In the genomic region with DNA sequence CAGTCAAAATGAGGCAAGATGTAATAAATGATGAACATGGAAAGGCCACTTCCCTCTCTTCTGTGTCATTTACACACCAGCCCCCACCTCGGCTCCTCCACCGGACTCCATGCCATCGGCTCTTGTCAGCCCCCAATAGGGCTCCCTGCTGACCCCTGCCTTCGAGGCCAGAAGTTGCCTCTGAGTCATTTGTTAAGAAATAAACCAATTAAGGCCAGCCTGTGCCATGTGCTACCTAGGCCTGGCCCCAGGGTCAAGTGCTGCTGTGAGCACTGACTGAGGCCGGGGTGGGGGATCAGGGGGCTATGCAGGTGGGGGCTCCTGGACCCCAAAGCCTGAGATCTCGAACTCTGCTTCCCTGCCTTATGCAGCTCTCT, we compare ENCODE assay signal across 18 cellular contexts. TPM values are rescaled to one million over a fixed set of nuclear protein-coding genes. Genes with fewer than 3 reads are reported as not detected.
DNase-seq lines count a peak whose midpoint lies in the region; ATAC-seq, FAIRE-seq and TF ChIP-seq lines count a peak whose summit lies in the region.
"Had no signal": no experiment of that assay in that cellular context is flagged by ENCODE, and none has a peak within 500 bp of the region (broad histone marks: within the 10 kb centered on the region; RNA-seq: fewer than 3 reads in every experiment).

No MANE protein-coding gene starts in this region.

- H3K36me3 Mint-ChIP-seq in T-helper 17 cell (ENCODE audit: low read depth), result no peaks in the 10 kb centered on the region
- H3K36me3 Mint-ChIP-seq: activated CD4-positive, alpha-beta memory T cell treated with anti-CD3 and anti-CD28 coated beads for 36 hours; T-cell had no signal

- H3K9ac ChIP-seq in HepG2 (ENCODE audit: insufficient read depth, low read depth, low read length), result peak overlapping the region; percentile 79
- H3K9ac ChIP-seq: KMS-11 had no signal

- FAIRE-seq in HepG2 (lab: Jason Lieb, UNC), result no peak

- no peak for TF ChIP-seq EP300 in HepG2 (IDR thresholded peaks at IDR 0.05; ENCODE audit: low read depth in 2 of 2, low read length in 2 of 2)
- no peak for TF ChIP-seq EP300 in HepG2 (CRISPR knock-in tag; IDR thresholded peaks at IDR 0.05; ENCODE audit: borderline replicate concordance)

- H3K79me2 ChIP-seq in HepG2 (ENCODE audit: insufficient read depth, low read length), result no peaks in the 10 kb centered on the region

- 2% methylated on average over 5 of the region's 6 CpGs for WGBS in HepG2 (ENCODE audit: low lambda C conversion rate)
- WGBS in right lobe of liver (ENCODE audit: insufficient coverage, low coverage, low lambda C conversion rate, missing lambda C conversion rate), result 30% methylated on average over 4 of the region's 6 CpGs

- H3K4me3 Mint-ChIP-seq in T-helper 17 cell, result no peak overlapping the region
- H3K4me3 Mint-ChIP-seq: activated CD4-positive, alpha-beta memory T cell treated with anti-CD3 and anti-CD28 coated beads for 36 hours; T-cell had no signal

- H4K20me1 ChIP-seq in HepG2 (ENCODE audit: insufficient read depth, low read length), result no peaks in the 10 kb centered on the region

- intact Hi-C loops in HepG2 (cut with micrococcal nuclease; ENCODE audit: unreplicated experiment) (loop anchor here (2.0 kb wide), 2 partner anchors 21 to 53 kb away; partner anchors contain the start of gene TESC), right lobe of liver (cut with DNase I) (loop anchor here in 1 of 2 donors (10.0 kb wide), 1 partner anchor 69 kb away; no protein-coding TSS in a partner anchor), upper lobe of right lung (cut with DNase I) (no loop called here)

- H3K36me3 ChIP-seq in HepG2 (replicated peaks in 1 of 2; ENCODE audit: control insufficient read depth in 1 of 2, insufficient read depth in 2 of 2, low read length in 2 of 2) (peaks cover 10 to 27% of the 10 kb centered on the region in 2 experiments), right lobe of liver (no peaks in the 10 kb centered on the region), right atrium auricular region (no peaks in the 10 kb centered on the region), upper lobe of right lung (no peaks in the 10 kb centered on the region)
- H3K36me3 ChIP-seq: brain microvascular endothelial cell had no signal

- H3K4me1 ChIP-seq in HepG2 (ENCODE audit: insufficient read depth, low read length), result peaks cover 90% of the 10 kb centered on the region
- no peaks in the 10 kb centered on the region for H3K4me1 ChIP-seq in right lobe of liver
- H3K4me1 ChIP-seq in right atrium auricular region, result peaks cover 0 to 54% of the 10 kb centered on the region in 2 donors
- peaks cover 11% of the 10 kb centered on the region for H3K4me1 ChIP-seq in upper lobe of right lung
- H3K4me1 ChIP-seq: psoas muscle had no signal

- no peaks in the 10 kb centered on the region for H3K27me3 ChIP-seq in HepG2 (ENCODE audit: control insufficient read depth in 1 of 2, insufficient read depth in 2 of 2, low read length in 2 of 2)
- no peaks in the 10 kb centered on the region for H3K27me3 ChIP-seq in right lobe of liver
- H3K27me3 ChIP-seq in right atrium auricular region, result no peaks in the 10 kb centered on the region
- H3K27me3 ChIP-seq in upper lobe of right lung, result no peaks in the 10 kb centered on the region

- no peak overlapping the region for H2AFZ ChIP-seq in HepG2 (ENCODE audit: low read length)

- peak; percentile 8; the same call in 1 of the 2 replicates for TF ChIP-seq RAD21 in HepG2 (CRISPR knock-in tag; IDR thresholded peaks at IDR 0.05)

- peak overlapping the region; percentile 99 for H3K27ac ChIP-seq in HepG2 (ENCODE audit: extremely low read length, insufficient read depth, low read length)
- no peak overlapping the region for H3K27ac ChIP-seq in right lobe of liver
- peak overlapping the region; percentile 80 to 94 for H3K27ac ChIP-seq in right atrium auricular region
- peak overlapping the region; percentile 8 for H3K27ac ChIP-seq in upper lobe of right lung
- H3K27ac ChIP-seq: brain microvascular endothelial cell, epithelial cell of prostate, KMS-11, psoas muscle had no signal

- H3K9me3 ChIP-seq in HepG2 (ENCODE audit: low read length) (no peaks in the 10 kb centered on the region), right lobe of liver (no peaks in the 10 kb centered on the region), T-helper 17 cell (ENCODE audit: control insufficient read depth, low read length, poor library complexity, severe bottlenecking) (no peaks in the 10 kb centered on the region), right atrium auricular region (no peaks in the 10 kb centered on the region), upper lobe of right lung (no peaks in the 10 kb centered on the region)
- H3K9me3 ChIP-seq: psoas muscle had no signal

- POLR2A ChIA-PET in HepG2 (lab: Yijun Ruan, JAX), result interaction anchor here (1.0 to 1.6 kb wide), 4 partner anchors 12 to 55 kb away, joined by 4 to 9 read pairs (median 4); partner anchors contain the start of gene TESC

- H3K27ac Mint-ChIP-seq in T-helper 17 cell, result peak overlapping the region; percentile 19
- H3K27ac Mint-ChIP-seq: activated CD4-positive, alpha-beta memory T cell treated with anti-CD3 and anti-CD28 coated beads for 36 hours; T-cell had no signal

- H3K4me1 Mint-ChIP-seq in T-helper 17 cell, result no peaks in the 10 kb centered on the region
- H3K4me1 Mint-ChIP-seq: T-cell had no signal

- in situ Hi-C loops in HepG2 (cut with HindIII; ENCODE audit: extremely low pct_ligation_motif_present, low pct_unique_long_range_greater_than_20kb), result loop anchor here (5.0 kb wide), 1 partner anchor 51 kb away; the partner anchor contains the start of gene TESC

- CTCF ChIA-PET in HepG2 (lab: Yijun Ruan, JAX; ENCODE audit: low intra/inter-chr PET ratio, low total read pairs), result interaction anchor here (2.1 kb wide), 1 partner anchor 20 kb away, joined by 8 read pairs; no protein-coding TSS in a partner anchor

- no TSS peak for BruUV-seq in HepG2 (replicated peaks; lab: Mats Ljungman, UMichigan)

- peak; percentile 47 for TF ChIP-seq CTCF in HepG2 (CRISPR knock-in tag; IDR thresholded peaks at IDR 0.05)
- TF ChIP-seq CTCF in right lobe of liver (IDR thresholded peaks at IDR 0.05), result no peak
- no peak for TF ChIP-seq CTCF in right atrium auricular region (IDR thresholded peaks at IDR 0.05)
- TF ChIP-seq CTCF in upper lobe of right lung (IDR thresholded peaks at IDR 0.05), result no peak

- TF ChIP-seq POLR2A in HepG2 (IDR thresholded peaks at IDR 0.05; ENCODE audit: insufficient read depth in 1 of 2, low read depth in 2 of 2, low read length in 2 of 2) (no peak), right lobe of liver (IDR thresholded peaks at IDR 0.05) (no peak)

- H3K4me3 ChIP-seq in HepG2 (replicated peaks in 1 of 3; ENCODE audit: insufficient read depth in 1 of 3, low read depth in 2 of 3, low read length in 3 of 3) (peak overlapping the region in 1 of 3 experiments; percentile 62; a peak in 2 of 6 replicates), right lobe of liver (no peak overlapping the region), right atrium auricular region (no peak overlapping the region), upper lobe of right lung (no peak overlapping the region)
- H3K4me3 ChIP-seq: psoas muscle had no signal

- peak; percentile 69 for DNase-seq in HepG2 (ENCODE audit: low spot score)
- no peak for DNase-seq in right lobe of liver
- no peak for DNase-seq in T-helper 17 cell
- no peak for DNase-seq in right atrium auricular region (ENCODE audit: low spot score)
- no peak for DNase-seq in upper lobe of right lung
- DNase-seq in activated naive CD4-positive, alpha-beta T cell treated with Interleukin-2 at 50 U/mL for 16 hours, result no peak
- DNase-seq in HuH-7.5 (ENCODE audit: low spot score), result no peak
- DNase-seq: activated CD4-positive, alpha-beta memory T cell treated with anti-CD3 and anti-CD28 coated beads for 36 hours; activated gamma-delta T cell treated with Interleukin-2 at 50 U/mL for 16 hours; brain microvascular endothelial cell; midbrain; stimulated activated CD4-positive, alpha-beta T cell treated with anti-CD3 and anti-CD28 coated beads, Interleukin-4, amount 100 ng/mL, for 1 hour; stimulated activated naive CD4-positive, alpha-beta T cell; T-cell had no signal

- peak; percentile 30 for ATAC-seq in HepG2
- no peak for ATAC-seq in right lobe of liver
- no peak for ATAC-seq in T-helper 17 cell
- ATAC-seq in upper lobe of right lung, result no peak
- ATAC-seq in GM21381 (IDR thresholded peaks at IDR 0.05; ENCODE audit: unreplicated experiment), result no peak
- ATAC-seq: T-cell had no signal

- peak overlapping the region; percentile 84 for H3K4me2 ChIP-seq in HepG2 (ENCODE audit: low read depth, low read length)
- H3K4me2 ChIP-seq: KMS-11 had no signal

- H3K27me3 Mint-ChIP-seq in T-helper 17 cell, result no peaks in the 10 kb centered on the region
- H3K27me3 Mint-ChIP-seq: activated CD4-positive, alpha-beta memory T cell treated with anti-CD3 and anti-CD28 coated beads for 36 hours; T-cell had no signal

TF ChIP-seq in HepG2, 621 proteins besides CTCF, POLR2A, EP300 and RAD21 (continues in another document):
- TF ChIP-seq NFYB (CRISPR knock-in tag; IDR thresholded peaks at IDR 0.05), result no peak

RNA-seq across cellular contexts. Expression of gene TESC, which starts 53.2 kb away (rescaled TPM):
- 90.4 and 95.7 TPM in 2 replicates for total RNA-seq in HepG2 (2016; rRNA removed; fragmentation: Illumina TruSeq; extraction: Trizol)
- 47.9 and 55.6 TPM in 2 replicates for total RNA-seq in HepG2 (2016; cell fraction: cytosol; rRNA removed; fragmentation: Illumina TruSeq; extraction: Trizol; ENCODE audit: low read depth)
- 94.6 and 101 TPM in 2 replicates for total RNA-seq in HepG2 (2016; cell fraction: insoluble cytoplasmic fraction; rRNA removed; fragmentation: Illumina TruSeq; extraction: Trizol)
- 73.3 and 75.8 TPM in 2 replicates for total RNA-seq in HepG2 (2016; cell fraction: membrane; rRNA removed; fragmentation: Illumina TruSeq; extraction: Trizol)
- total RNA-seq in HepG2 (2016; cell fraction: nucleus; rRNA removed; fragmentation: Illumina TruSeq; extraction: Trizol), result 42.8 and 54.2 TPM in 2 replicates
- 181 and 193 TPM in 2 replicates for polyA plus RNA-seq in HepG2 (2011; rRNA removed)
- polyA plus RNA-seq in HepG2 (2011; cell fraction: cytosol; rRNA removed), result 178 and 242 TPM in 2 replicates
- polyA plus RNA-seq in HepG2 (2011; cell fraction: nucleus; rRNA removed), result 194 and 196 TPM in 2 replicates
- polyA plus RNA-seq in HepG2 (2012), result 45.0 and 55.8 TPM in 2 replicates
- polyA plus RNA-seq in HepG2 (2016; cell fraction: cytosol; fragmentation: Illumina TruSeq; extraction: Trizol; ENCODE audit: low read depth), result 46.7 and 59.9 TPM in 2 replicates
- polyA plus RNA-seq in HepG2 (2016; cell fraction: insoluble cytoplasmic fraction; fragmentation: Illumina TruSeq; extraction: Trizol; ENCODE audit: low read depth), result 103 and 109 TPM in 2 replicates
- polyA plus RNA-seq in HepG2 (2016; cell fraction: membrane; fragmentation: Illumina TruSeq; extraction: Trizol; ENCODE audit: low read depth), result 69.1 and 76.1 TPM in 2 replicates
- polyA plus RNA-seq in HepG2 (2016; cell fraction: nucleus; fragmentation: Illumina TruSeq; extraction: Trizol; ENCODE audit: insufficient read depth, low read depth), result 80.6 and 84.9 TPM in 2 replicates
- 8.2 and 120 TPM in 2 replicates for polyA minus RNA-seq in HepG2 (2011; rRNA and poly(A)+ RNA removed; ENCODE audit: low replicate concordance)
- 28.3 and 29.5 TPM in 2 replicates for polyA minus RNA-seq in HepG2 (2011; cell fraction: cytosol; rRNA and poly(A)+ RNA removed)
- 89.0 and 92.2 TPM in 2 replicates for polyA minus RNA-seq in HepG2 (2011; cell fraction: nucleus; rRNA and poly(A)+ RNA removed)
- total RNA-seq in right lobe of liver, result 1 to 10 TPM; 1.3 to 3.9 (median 3.0) TPM
- 10 to 100 TPM in 1 of 2 donors, 1 to 10 TPM in 1; 9.2 to 11.4 TPM for total RNA-seq in T-helper 17 cell
- 10 to 100 TPM; 31.2 to 36.2 TPM for total RNA-seq in right atrium auricular region
- 10.3 TPM for total RNA-seq in upper lobe of right lung

Comparison
In these comparisons a context has a peak if more than half of its experiments do, and no peak if none do; other contexts are left out.
1. H3K27ac ChIP-seq: peak in HepG2 (single experiment), right atrium auricular region (2 of 2) and upper lobe of right lung (single experiment); none in right lobe of liver (0 of 3).